Comparison of ENCODE assay signal across 20 cellular contexts in genomic region chr2:25589676-25590205, GRCh38.
DNase-seq lines count a peak whose midpoint lies in the region; ATAC-seq and TF ChIP-seq lines count a peak whose summit lies in the region.
"Had no signal": no experiment of that assay in that cellular context is flagged by ENCODE, and none has a peak within 500 bp of the region (broad histone marks: within the 10 kb centered on the region; RNA-seq: fewer than 3 reads in every experiment).

No MANE protein-coding gene starts in this region.

- no peak overlapping the region for H2BK15ac ChIP-seq in neuronal stem cell (ENCODE audit: low read length)

- H2BK120ac ChIP-seq in neuronal stem cell (ENCODE audit: low read depth, low read length), result no peak overlapping the region

- intact Hi-C loops in left lung (cut with DNase I), result no loop called here

- H4K8ac ChIP-seq in neuronal stem cell (ENCODE audit: low read depth, low read length), result no peak overlapping the region

- H3K9ac ChIP-seq in neuronal stem cell (ENCODE audit: low read depth, low read length, poor library complexity), result no peak overlapping the region
- H3K9ac ChIP-seq: BLaER1, GM23248 had no signal

- H3K4ac ChIP-seq in neuronal stem cell (ENCODE audit: low read length), result no peak overlapping the region

- H3K27me3 ChIP-seq in neuronal stem cell (ENCODE audit: control insufficient read depth in 3 of 3, insufficient read depth in 3 of 3, low read depth in 1 of 3, low read length in 3 of 3) (no peaks in the 10 kb centered on the region), left lung (no peaks in the 10 kb centered on the region)
- no peaks in the 10 kb centered on the region for H3K27me3 ChIP-seq in effector memory CD4-positive, alpha-beta T cell (replicated peaks; ENCODE audit: control insufficient read depth, insufficient read depth, low read length, poor library complexity, severe bottlenecking)
- H3K27me3 ChIP-seq: BLaER1 had no signal

- H2AFZ ChIP-seq in neuronal stem cell (ENCODE audit: low read length), result no peak overlapping the region
- H2AFZ ChIP-seq: GM23248 had no signal

- H3K4me1 ChIP-seq in neuronal stem cell (ENCODE audit: control insufficient read depth in 2 of 2, insufficient read depth in 1 of 2, low read depth in 1 of 2, low read length in 2 of 2) (peaks cover 3 to 11% of the 10 kb centered on the region in 2 donors), left lung (peaks cover 3 to 22% of the 10 kb centered on the region in 2 donors)
- H3K4me1 ChIP-seq in effector memory CD4-positive, alpha-beta T cell (ENCODE audit: control insufficient read depth, insufficient read depth, low read length, poor library complexity, severe bottlenecking), result no peaks in the 10 kb centered on the region

- H3K23ac ChIP-seq in neuronal stem cell (ENCODE audit: low read depth, low read length, poor library complexity), result peak overlapping the region; percentile 92

- DNase-seq in globus pallidus (ENCODE audit: low spot score) (peak; percentile 39), neuronal stem cell (ENCODE audit: low spot score) (no peak), cerebellar cortex (ENCODE audit: low spot score) (no peak), NCI-H748 (lab: John Stamatoyannopoulos, UW; ENCODE audit: unreplicated experiment) (no peak), left lung (no peak)
- no peak for DNase-seq in effector memory CD4-positive, alpha-beta T cell
- DNase-seq: Caco-2; CD4-positive, CD25-positive, alpha-beta regulatory T cell; CD8-positive, alpha-beta T cell; DMS153; DND-41; GM23248; H9 had no signal

- no peaks in the 10 kb centered on the region for H3K79me1 ChIP-seq in neuronal stem cell (ENCODE audit: low read depth, low read length)

- H2BK12ac ChIP-seq in neuronal stem cell (ENCODE audit: low read length), result peak overlapping the region; percentile 52

- no peak overlapping the region for H4K91ac ChIP-seq in neuronal stem cell (ENCODE audit: low read depth, low read length, poor library complexity)

- no peak overlapping the region for H3K14ac ChIP-seq in neuronal stem cell (ENCODE audit: low read length)

- H3K9me3 ChIP-seq in neuronal stem cell (replicated peaks in 1 of 2; ENCODE audit: control insufficient read depth in 2 of 2, insufficient read depth in 1 of 2, low read depth in 1 of 2, low read length in 2 of 2), result peaks cover 0 to 6% of the 10 kb centered on the region in 2 donors
- H3K9me3 ChIP-seq in effector memory CD4-positive, alpha-beta T cell (ENCODE audit: control insufficient read depth, low read length), result no peaks in the 10 kb centered on the region
- no peaks in the 10 kb centered on the region for H3K9me3 ChIP-seq in left lung
- H3K9me3 ChIP-seq: A549, Caco-2 had no signal

- H3K18ac ChIP-seq in neuronal stem cell (ENCODE audit: low read length), result peak overlapping the region; percentile 7

- no peak overlapping the region for H2BK5ac ChIP-seq in neuronal stem cell (ENCODE audit: low read length)

- WGBS in neuronal stem cell (ENCODE audit: extremely low coverage in 2 of 2, insufficient read length in 2 of 2, insufficient replicate concordance in 1 of 2), 2 donors, result no CpG with 5 or more reads among the region's 13 CpGs

- no peak overlapping the region for H3K4me2 ChIP-seq in neuronal stem cell (ENCODE audit: insufficient read depth, low read length, poor library complexity, severe bottlenecking)
- H3K4me2 ChIP-seq: A549, BLaER1 had no signal

- ATAC-seq in left lung, result no peak
- ATAC-seq: A549; CD8-positive, alpha-beta T cell; HCT116 had no signal

- H3K27ac ChIP-seq in angular gyrus (ENCODE audit: low read depth, low read length) (peak overlapping the region; percentile 97), cingulate gyrus (ENCODE audit: low read depth, low read length) (peak overlapping the region; percentile 95), neuronal stem cell (replicated peaks; ENCODE audit: low read length) (no peak overlapping the region), left lung (no peak overlapping the region)
- H3K27ac ChIP-seq in effector memory CD4-positive, alpha-beta T cell (ENCODE audit: insufficient read depth, low read length, poor library complexity, severe bottlenecking), result no peak overlapping the region
- H3K27ac ChIP-seq: 22Rv1, A549, BLaER1, C4-2B, GM23248 had no signal

- TF ChIP-seq CTCF in left lung (IDR thresholded peaks at IDR 0.05), result no peak

- H3K36me3 ChIP-seq in neuronal stem cell (replicated peaks in 1 of 2; ENCODE audit: control insufficient read depth in 2 of 2, insufficient read depth in 2 of 2, low read length in 2 of 2) (peaks cover 2% of the 10 kb centered on the region in 2 donors), left lung (no peaks in the 10 kb centered on the region)
- no peaks in the 10 kb centered on the region for H3K36me3 ChIP-seq in effector memory CD4-positive, alpha-beta T cell (ENCODE audit: control insufficient read depth, insufficient read depth, low read length)

- H3K4me3 ChIP-seq in neuronal stem cell (ENCODE audit: low read length in 2 of 2) (no peak overlapping the region), left lung (no peak overlapping the region)
- no peak overlapping the region for H3K4me3 ChIP-seq in effector memory CD4-positive, alpha-beta T cell (ENCODE audit: insufficient read depth, low read depth, low read length, poor library complexity, severe bottlenecking)
- H3K4me3 ChIP-seq: A549, BLaER1, GM23248 had no signal

- no peak overlapping the region for H2AK5ac ChIP-seq in neuronal stem cell (ENCODE audit: low read depth, low read length)

Comparison
In these comparisons a context has a peak if more than half of its experiments do, and no peak if none do; other contexts are left out.
1. H3K27ac ChIP-seq: peak in angular gyrus (single experiment) and cingulate gyrus (single experiment); none in neuronal stem cell (single experiment), effector memory CD4-positive, alpha-beta T cell (single experiment) and left lung (0 of 2).